ENCODE assay signal across 9 cellular contexts in the genomic region with DNA sequence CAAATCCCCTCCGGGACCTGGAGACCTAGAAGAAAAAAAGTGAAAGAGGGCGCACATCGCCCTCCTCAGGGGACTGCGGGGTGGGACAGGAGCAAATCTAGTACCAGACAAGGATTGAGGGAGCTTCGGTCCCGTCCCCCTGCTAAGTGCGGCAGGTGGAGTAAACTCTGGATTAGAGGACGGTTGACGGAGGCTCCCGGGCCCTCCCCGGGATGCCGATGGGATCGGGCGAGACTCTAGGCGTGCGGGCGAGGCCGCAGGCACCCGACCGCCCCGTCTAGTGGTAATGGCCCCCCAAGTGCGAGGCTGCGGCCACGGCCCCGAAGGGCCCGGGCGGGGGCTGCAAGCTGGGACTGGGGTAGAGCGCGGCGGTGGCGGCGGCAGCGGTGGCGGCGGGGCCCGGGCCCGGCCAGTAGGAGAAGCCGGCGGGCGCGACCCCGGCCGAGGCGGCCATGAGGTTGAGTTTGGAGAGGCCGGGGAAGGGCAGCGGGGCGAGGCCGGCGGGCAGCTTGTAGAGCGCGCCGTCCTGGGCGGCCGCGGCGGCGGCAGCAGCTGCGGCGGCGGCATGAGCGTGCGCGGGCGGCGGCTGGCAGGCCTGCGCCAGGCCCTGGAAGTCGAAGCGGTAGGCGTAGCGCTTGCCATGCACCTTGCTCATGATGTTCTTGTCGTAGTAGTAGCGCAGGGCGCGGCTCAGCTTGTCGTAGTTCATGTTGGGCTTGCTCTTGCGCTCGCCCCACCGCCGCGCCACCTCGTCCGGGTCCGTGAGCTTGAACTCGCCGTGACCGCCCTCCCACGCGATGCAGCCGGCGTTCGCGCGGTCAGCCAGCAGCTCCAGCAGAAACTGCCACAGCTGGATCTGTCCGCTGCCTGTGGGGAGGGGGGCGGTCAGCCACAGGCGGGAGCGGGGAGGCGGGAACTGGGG. TPM values are rescaled to one million over a fixed set of nuclear protein-coding genes. Genes with fewer than 3 reads are reported as not detected.
A peak's percentile ranks its signal among the peaks of the same experiment; 100 is the strongest.
DNase-seq lines count a peak whose midpoint lies in the region; ATAC-seq, FAIRE-seq and TF ChIP-seq lines count a peak whose summit lies in the region.
"Had no signal": no experiment of that assay in that cellular context is flagged by ENCODE, and none has a peak within 500 bp of the region (broad histone marks: within the 10 kb centered on the region; RNA-seq: fewer than 3 reads in every experiment).

No MANE protein-coding gene starts in this region.

- H3K9ac ChIP-seq in GM23248 (no peak overlapping the region), endothelial cell of umbilical vein (replicated peaks; ENCODE audit: extremely low read depth, insufficient read depth, low read length) (no peak overlapping the region)

- intact Hi-C loops in endothelial cell of umbilical vein (cut with micrococcal nuclease) (loop anchor here (2.0 to 5.0 kb wide), 5 partner anchors 47 to 316 kb away; no protein-coding TSS in a partner anchor), posterior vena cava (cut with DNase I) (no loop called here)

- TF ChIP-seq CTCF in endothelial cell of umbilical vein (IDR thresholded peaks at IDR 0.05; ENCODE audit: extremely low read depth in 1 of 2, insufficient read depth in 1 of 2, low read depth in 1 of 2, low read length in 2 of 2) = no peak

- H3K9me2 ChIP-seq in GM23248 (ENCODE audit: insufficient read depth) = no peaks in the 10 kb centered on the region

- H3K27me3 ChIP-seq in GM23248 (replicated peaks; ENCODE audit: insufficient read depth) (peaks cover 81% of the 10 kb centered on the region), endothelial cell of umbilical vein (ENCODE audit: control insufficient read depth in 2 of 2, insufficient read depth in 2 of 2, low read length in 2 of 2) (peaks cover 53 to 64% of the 10 kb centered on the region in 2 experiments)

- peak; percentile 62 for DNase-seq in GM23248
- DNase-seq in RPMI8226 = peak; percentile 58
- no peak for DNase-seq in endothelial cell of umbilical vein (ENCODE audit: low read depth, low spot score)
- DNase-seq in posterior vena cava (ENCODE audit: low spot score) = peak; percentile 83
- DNase-seq in activated gamma-delta T cell treated with Interleukin-2 at 50 U/mL for 16 hours = no peak

- no peaks in the 10 kb centered on the region for H3K36me3 ChIP-seq in GM23248 (ENCODE audit: low read depth)
- H3K36me3 ChIP-seq in endothelial cell of umbilical vein (ENCODE audit: control insufficient read depth in 2 of 2, extremely low read depth in 1 of 2, insufficient read depth in 2 of 2, low read length in 2 of 2) = no peaks in the 10 kb centered on the region

- H2AFZ ChIP-seq in GM23248 (no peak overlapping the region), endothelial cell of umbilical vein (ENCODE audit: low read depth, low read length) (no peak overlapping the region)

- CTCF ChIA-PET in endothelial cell of umbilical vein (lab: Charles Lee) = interaction anchor here (0.6 to 5.7 kb wide), 9 partner anchors 12 to 226 kb away, joined by 3 to 164 read pairs (median 56); partner anchors contain the start of gene CRYBA2

- H4K20me1 ChIP-seq in GM23248 (ENCODE audit: insufficient read depth) (no peaks in the 10 kb centered on the region), endothelial cell of umbilical vein (replicated peaks; ENCODE audit: control insufficient read depth, extremely low read depth, insufficient read depth, low read length) (no peaks in the 10 kb centered on the region)

- H3K4me2 ChIP-seq in GM23248 (ENCODE audit: unreplicated experiment) (peak overlapping the region; percentile 61), endothelial cell of umbilical vein (ENCODE audit: insufficient read depth, low read length) (no peak overlapping the region)

- no peaks in the 10 kb centered on the region for H3F3A ChIP-seq in GM23248 (ENCODE audit: insufficient read depth)

- H3K4me1 ChIP-seq in GM23248 (ENCODE audit: insufficient read depth) (no peaks in the 10 kb centered on the region), endothelial cell of umbilical vein (ENCODE audit: control insufficient read depth, extremely low read depth, insufficient read depth, low read length) (peaks cover 15% of the 10 kb centered on the region)

- H3K27ac ChIP-seq in GM23248 (no peak overlapping the region), endothelial cell of umbilical vein (ENCODE audit: insufficient read depth, low read depth, low read length) (no peak overlapping the region)

- TF ChIP-seq POLR2A in endothelial cell of umbilical vein (IDR thresholded peaks at IDR 0.05; ENCODE audit: low read depth, low read length) = no peak

- ATAC-seq in HG03196 (IDR thresholded peaks at IDR 0.05; ENCODE audit: unreplicated experiment) = no peak
- ATAC-seq in GM18868 (IDR thresholded peaks at IDR 0.05; ENCODE audit: unreplicated experiment) = no peak
- ATAC-seq in GM21825 (IDR thresholded peaks at IDR 0.05; ENCODE audit: unreplicated experiment) = no peak

- dilution Hi-C loops in endothelial cell of umbilical vein (cut with MboI; ENCODE audit: extremely low pct_ligation_motif_present, low sequenced_read_pairs) = no loop called here

- no TSS peak for BruUV-seq in endothelial cell of umbilical vein (replicated peaks; lab: Mats Ljungman, UMichigan)

- H3K79me2 ChIP-seq in GM23248 (ENCODE audit: insufficient read depth) = no peaks in the 10 kb centered on the region
- no peaks in the 10 kb centered on the region for H3K79me2 ChIP-seq in endothelial cell of umbilical vein (ENCODE audit: control insufficient read depth, insufficient read depth, low read length)

- POLR2A ChIA-PET in endothelial cell of umbilical vein (lab: Charles Lee) = no interaction called here

- H3K4me3 ChIP-seq in GM23248 = no peak overlapping the region
- H3K4me3 ChIP-seq in endothelial cell of umbilical vein (replicated peaks in 1 of 3; ENCODE audit: insufficient read depth in 1 of 3, low read depth in 1 of 3, low read length in 3 of 3) = no peak overlapping the region

- H3K9me3 ChIP-seq in GM23248 (ENCODE audit: low read depth) (no peaks in the 10 kb centered on the region), endothelial cell of umbilical vein (replicated peaks; ENCODE audit: control insufficient read depth, insufficient read depth, low read length) (no peaks in the 10 kb centered on the region)

- 2 to 3% methylated on average over 71 to 74 of the region's 98 CpGs for WGBS in GM23248 (ENCODE audit: low coverage in 1 of 2, low lambda C conversion rate in 2 of 2, missing lambda C conversion rate in 2 of 2), 2 experiments

- in situ Hi-C loops in GM23248 (cut with MboI) = no loop called here

- H3K9me1 ChIP-seq in endothelial cell of umbilical vein (replicated peaks; ENCODE audit: control insufficient read depth, extremely low read depth, insufficient read depth, low read length) = no peaks in the 10 kb centered on the region

- FAIRE-seq in endothelial cell of umbilical vein (lab: Jason Lieb, UNC) = no peak

RNA-seq across cellular contexts. Expression of gene FEV, which starts 3.3 kb away (rescaled TPM):
- total RNA-seq in GM23248 (2014; rRNA removed; shearing (Covaris generic)) = not detected in 2 replicates
- polyA plus RNA-seq in GM23248 (2016; fragmentation: Nextera tagmentation; extraction: Ambion mirVana) (not detected in 2 replicates), endothelial cell of umbilical vein (not detected in 2 replicates)
- total RNA-seq in endothelial cell of umbilical vein (not detected in 2 replicates), posterior vena cava (not detected)
- 0.06 TPM in 1 of 2 replicates, not detected in the other for polyA plus RNA-seq in endothelial cell of umbilical vein (2011; cell fraction: cytosol; rRNA removed)
- 0.08 TPM in 1 of 2 replicates, not detected in the other for polyA plus RNA-seq in endothelial cell of umbilical vein (2011; cell fraction: nucleus; rRNA removed)
- polyA plus RNA-seq in endothelial cell of umbilical vein (2012) = not detected in 2 replicates
- not detected in 2 replicates for polyA minus RNA-seq in endothelial cell of umbilical vein
- not detected for polyA minus RNA-seq in endothelial cell of umbilical vein (2011; cell fraction: cytosol; rRNA and poly(A)+ RNA removed)
- polyA minus RNA-seq in endothelial cell of umbilical vein (2011; cell fraction: nucleus; rRNA and poly(A)+ RNA removed) = not detected in 2 replicates
- total RNA-seq: M059J had no signal

RNA-seq across cellular contexts. Expression of gene CRYBA2, which starts 11.6 kb away (rescaled TPM):
- not detected in 2 replicates for total RNA-seq in GM23248 (2014; rRNA removed; shearing (Covaris generic))
- polyA plus RNA-seq in GM23248 (2016; fragmentation: Nextera tagmentation; extraction: Ambion mirVana) = not detected in 2 replicates
- total RNA-seq in endothelial cell of umbilical vein = not detected in 2 replicates
- polyA plus RNA-seq in endothelial cell of umbilical vein = not detected in 2 replicates
- not detected in 2 replicates for polyA plus RNA-seq in endothelial cell of umbilical vein (2011; cell fraction: cytosol; rRNA removed)
- polyA plus RNA-seq in endothelial cell of umbilical vein (2011; cell fraction: nucleus; rRNA removed) = not detected in 2 replicates
- not detected in 2 replicates for polyA plus RNA-seq in endothelial cell of umbilical vein (2012)
- polyA minus RNA-seq in endothelial cell of umbilical vein = not detected in 2 replicates
- not detected for polyA minus RNA-seq in endothelial cell of umbilical vein (2011; cell fraction: cytosol; rRNA and poly(A)+ RNA removed)
- polyA minus RNA-seq in endothelial cell of umbilical vein (2011; cell fraction: nucleus; rRNA and poly(A)+ RNA removed) = not detected in 2 replicates
- total RNA-seq in posterior vena cava = not detected

RNA-seq across cellular contexts. Expression of gene CDK5R2, which starts 22.2 kb away (rescaled TPM):
- not detected in 2 replicates for total RNA-seq in GM23248 (2014; rRNA removed; shearing (Covaris generic))
- polyA plus RNA-seq in GM23248 (2016; fragmentation: Nextera tagmentation; extraction: Ambion mirVana) (not detected in 2 replicates), endothelial cell of umbilical vein (0.03 TPM in 1 of 2 replicates, not detected in the other)
- total RNA-seq in endothelial cell of umbilical vein (not detected in 2 replicates), posterior vena cava (not detected)
- polyA plus RNA-seq in endothelial cell of umbilical vein (2011; cell fraction: cytosol; rRNA removed) = not detected in 2 replicates
- polyA plus RNA-seq in endothelial cell of umbilical vein (2011; cell fraction: nucleus; rRNA removed) = not detected in 2 replicates
- not detected in 2 replicates for polyA plus RNA-seq in endothelial cell of umbilical vein (2012)
- not detected in 2 replicates for polyA minus RNA-seq in endothelial cell of umbilical vein
- polyA minus RNA-seq in endothelial cell of umbilical vein (2011; cell fraction: cytosol; rRNA and poly(A)+ RNA removed) = not detected
- not detected in 2 replicates for polyA minus RNA-seq in endothelial cell of umbilical vein (2011; cell fraction: nucleus; rRNA and poly(A)+ RNA removed)

RNA-seq across cellular contexts. Expression of gene CFAP65, which starts 59.7 kb away (rescaled TPM):
- not detected in 2 replicates for total RNA-seq in GM23248 (2014; rRNA removed; shearing (Covaris generic))
- polyA plus RNA-seq in GM23248 (2016; fragmentation: Nextera tagmentation; extraction: Ambion mirVana) (0.08 TPM in 1 of 2 replicates, not detected in the other), endothelial cell of umbilical vein (0.03 TPM in 1 of 2 replicates, not detected in the other)
- total RNA-seq in endothelial cell of umbilical vein (not detected in 2 replicates), posterior vena cava (not detected)
- polyA plus RNA-seq in endothelial cell of umbilical vein (2011; cell fraction: cytosol; rRNA removed) = not detected in 2 replicates
- 0.03 TPM in 1 of 2 replicates, not detected in the other for polyA plus RNA-seq in endothelial cell of umbilical vein (2011; cell fraction: nucleus; rRNA removed)
- 0.08 TPM in 1 of 2 replicates, not detected in the other for polyA plus RNA-seq in endothelial cell of umbilical vein (2012)
- not detected in 2 replicates for polyA minus RNA-seq in endothelial cell of umbilical vein
- polyA minus RNA-seq in endothelial cell of umbilical vein (2011; cell fraction: cytosol; rRNA and poly(A)+ RNA removed) = not detected
- 0.14 TPM in 1 of 2 replicates, not detected in the other for polyA minus RNA-seq in endothelial cell of umbilical vein (2011; cell fraction: nucleus; rRNA and poly(A)+ RNA removed)
- total RNA-seq: M059J had no signal

Comparison
In these comparisons a context has a peak if more than half of its experiments do, and no peak if none do; other contexts are left out.
1. DNase-seq: peak in GM23248 (single experiment), RPMI8226 (single experiment) and posterior vena cava (single experiment); none in endothelial cell of umbilical vein (single experiment) and activated gamma-delta T cell treated with Interleukin-2 at 50 U/mL for 16 hours (single experiment).